Comparison of ENCODE assay signal across 9 cellular contexts in the genomic region with DNA sequence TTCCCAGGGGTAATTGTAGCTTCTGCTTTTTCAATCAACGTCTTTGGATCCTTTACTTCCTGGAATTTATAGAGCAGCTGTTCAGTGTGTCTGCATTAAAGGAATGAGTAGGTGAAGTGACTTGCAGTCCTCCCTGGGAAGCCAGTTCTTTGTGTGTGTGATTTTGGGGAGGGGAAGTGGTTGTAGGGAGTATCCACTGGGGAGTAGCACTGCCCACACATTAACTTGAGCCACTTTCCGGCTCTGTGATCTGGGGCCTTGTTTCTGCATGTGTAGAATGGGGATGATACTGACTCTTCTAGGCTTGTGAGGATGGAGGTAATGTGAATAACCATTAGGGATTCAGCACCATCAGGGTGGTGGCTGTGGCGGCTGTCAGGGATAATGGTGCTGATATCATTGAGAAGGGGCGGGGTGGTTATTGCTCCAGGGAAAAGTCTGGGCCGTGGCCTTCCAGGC. TPM values are rescaled to one million over a fixed set of nuclear protein-coding genes. Genes with fewer than 3 reads are reported as not detected.
DNase-seq lines count a peak whose midpoint lies in the region; ATAC-seq, FAIRE-seq and TF ChIP-seq lines count a peak whose summit lies in the region.
"Had no signal": no experiment of that assay in that cellular context is flagged by ENCODE, and none has a peak within 500 bp of the region (broad histone marks: within the 10 kb centered on the region; RNA-seq: fewer than 3 reads in every experiment).

No MANE protein-coding gene starts in this region.

- no peaks in the 10 kb centered on the region for H3K9me2 ChIP-seq in SK-N-SH

- TF ChIP-seq RAD21 in SK-N-SH (IDR thresholded peaks at IDR 0.05; ENCODE audit: low read length): no peak

- intact Hi-C loops in mucosa of descending colon (cut with DNase I, micrococcal nuclease): no loop called here

- H4K20me1 ChIP-seq in SK-N-SH (ENCODE audit: insufficient read depth): no peaks in the 10 kb centered on the region

- ATAC-seq in GM21825 (IDR thresholded peaks at IDR 0.05; ENCODE audit: unreplicated experiment): peak; percentile 34
- no peak for ATAC-seq in mucosa of descending colon

- H3K36me3 ChIP-seq in mucosa of descending colon (ENCODE audit: low read depth) (no peaks in the 10 kb centered on the region), SK-N-SH (replicated peaks in 1 of 2; ENCODE audit: control insufficient read depth in 1 of 2, insufficient read depth in 2 of 2, low read length in 1 of 2) (no peaks in the 10 kb centered on the region)

- TF ChIP-seq EP300 in SK-N-SH (IDR thresholded peaks at IDR 0.05; ENCODE audit: borderline replicate concordance in 1 of 2, low read depth in 1 of 2, low read length in 1 of 2): no peak

- CTCF ChIA-PET in SK-N-SH (lab: Yijun Ruan, JAX): interaction anchor here (1.0 kb wide), 1 partner anchor 177 kb away, joined by 3 read pairs; no protein-coding TSS in a partner anchor

- POLR2A ChIA-PET in SK-N-SH (lab: Yijun Ruan, JAX): no interaction called here

- no peak overlapping the region for H3K4me2 ChIP-seq in SK-N-SH

- H3K4me3 ChIP-seq in mucosa of descending colon: no peak overlapping the region
- no peak overlapping the region for H3K4me3 ChIP-seq in SK-N-SH (ENCODE audit: low read depth in 2 of 2, low read length in 1 of 2)
- H3K4me3 ChIP-seq: skin epidermis had no signal

- H3K27ac ChIP-seq in SK-N-SH (ENCODE audit: low read depth in 2 of 2, low read length in 1 of 2): no peak overlapping the region

- no peaks in the 10 kb centered on the region for H3K27me3 ChIP-seq in SK-N-SH (ENCODE audit: insufficient read depth)

- FAIRE-seq in GM12892 (lab: Jason Lieb, UNC): peak; percentile 93

- peak; percentile 24; the same call in 1 of the 2 replicates for TF ChIP-seq POLR2A in GM12892 (IDR thresholded peaks at IDR 0.05; ENCODE audit: low read depth, low read length)

- no peak overlapping the region for H2AFZ ChIP-seq in SK-N-SH (ENCODE audit: low read depth)

- H3K9ac ChIP-seq in SK-N-SH: no peak overlapping the region

- 95% methylated on average over 5 of the region's 5 CpGs for WGBS in SK-N-SH (ENCODE audit: low lambda C conversion rate)

- H3K4me1 ChIP-seq in mucosa of descending colon (ENCODE audit: low read depth): peaks cover 10% of the 10 kb centered on the region
- H3K4me1 ChIP-seq in SK-N-SH (ENCODE audit: control insufficient read depth in 1 of 2, insufficient read depth in 2 of 2, low read depth in 1 of 2, low read length in 1 of 2): no peaks in the 10 kb centered on the region; a peak in 2 of 4 replicates

- TF ChIP-seq CTCF in mucosa of descending colon (IDR thresholded peaks at IDR 0.05): no peak
- no peak for TF ChIP-seq CTCF in SK-N-SH (IDR thresholded peaks at IDR 0.05)

- H3K9me3 ChIP-seq in mucosa of descending colon: no peaks in the 10 kb centered on the region
- no peaks in the 10 kb centered on the region for H3K9me3 ChIP-seq in SK-N-SH

- H3F3A ChIP-seq in SK-N-SH (replicated peaks; ENCODE audit: insufficient read depth): no peaks in the 10 kb centered on the region

- H3K79me2 ChIP-seq in SK-N-SH (ENCODE audit: insufficient read depth): no peaks in the 10 kb centered on the region

- DNase-seq in GM12892 (ENCODE audit: insufficient read length): no peak
- DNase-seq in NAMALWA (ENCODE audit: low spot score): peak; percentile 37
- peak; percentile 75 for DNase-seq in left kidney (ENCODE audit: low read depth, low spot score)
- no peak for DNase-seq in mucosa of descending colon
- no peak for DNase-seq in middle frontal gyrus (ENCODE audit: extremely low spot score, low spot score)
- DNase-seq in germinal center (ENCODE audit: low spot score): no peak
- DNase-seq in SK-N-SH: no peak

TF ChIP-seq in SK-N-SH, 30 proteins besides CTCF, POLR2A, EP300 and RAD21:
- no peak for TF ChIP-seq MEF2A (IDR thresholded peaks at IDR 0.05; ENCODE audit: borderline replicate concordance, low read depth)
- TF ChIP-seq GATA2 (CRISPR knock-in tag; IDR thresholded peaks at IDR 0.05): no peak
- no peak for TF ChIP-seq MXI1 (IDR thresholded peaks at IDR 0.05; ENCODE audit: low read depth, low read length)
- no peak for TF ChIP-seq TEAD4 (IDR thresholded peaks at IDR 0.05; ENCODE audit: borderline replicate concordance, insufficient read depth)
- no peak for TF ChIP-seq SMC3 (IDR thresholded peaks at IDR 0.05; ENCODE audit: low read depth, low read length)
- TF ChIP-seq FOSL2 (IDR thresholded peaks at IDR 0.05; ENCODE audit: borderline replicate concordance, low read depth): no peak
- TF ChIP-seq, protein P1, sequence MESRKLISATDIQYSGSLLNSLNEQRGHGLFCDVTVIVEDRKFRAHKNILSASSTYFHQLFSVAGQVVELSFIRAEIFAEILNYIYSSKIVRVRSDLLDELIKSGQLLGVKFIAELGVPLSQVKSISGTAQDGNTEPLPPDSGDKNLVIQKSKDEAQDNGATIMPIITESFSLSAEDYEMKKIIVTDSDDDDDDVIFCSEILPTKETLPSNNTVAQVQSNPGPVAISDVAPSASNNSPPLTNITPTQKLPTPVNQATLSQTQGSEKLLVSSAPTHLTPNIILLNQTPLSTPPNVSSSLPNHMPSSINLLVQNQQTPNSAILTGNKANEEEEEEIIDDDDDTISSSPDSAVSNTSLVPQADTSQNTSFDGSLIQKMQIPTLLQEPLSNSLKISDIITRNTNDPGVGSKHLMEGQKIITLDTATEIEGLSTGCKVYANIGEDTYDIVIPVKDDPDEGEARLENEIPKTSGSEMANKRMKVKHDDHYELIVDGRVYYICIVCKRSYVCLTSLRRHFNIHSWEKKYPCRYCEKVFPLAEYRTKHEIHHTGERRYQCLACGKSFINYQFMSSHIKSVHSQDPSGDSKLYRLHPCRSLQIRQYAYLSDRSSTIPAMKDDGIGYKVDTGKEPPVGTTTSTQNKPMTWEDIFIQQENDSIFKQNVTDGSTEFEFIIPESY (IDR thresholded peaks at IDR 0.05; ENCODE audit: borderline replicate concordance, low read depth): no peak
- no peak for TF ChIP-seq YY1 (IDR thresholded peaks at IDR 0.05; ENCODE audit: low read depth)
- TF ChIP-seq, protein P2, sequence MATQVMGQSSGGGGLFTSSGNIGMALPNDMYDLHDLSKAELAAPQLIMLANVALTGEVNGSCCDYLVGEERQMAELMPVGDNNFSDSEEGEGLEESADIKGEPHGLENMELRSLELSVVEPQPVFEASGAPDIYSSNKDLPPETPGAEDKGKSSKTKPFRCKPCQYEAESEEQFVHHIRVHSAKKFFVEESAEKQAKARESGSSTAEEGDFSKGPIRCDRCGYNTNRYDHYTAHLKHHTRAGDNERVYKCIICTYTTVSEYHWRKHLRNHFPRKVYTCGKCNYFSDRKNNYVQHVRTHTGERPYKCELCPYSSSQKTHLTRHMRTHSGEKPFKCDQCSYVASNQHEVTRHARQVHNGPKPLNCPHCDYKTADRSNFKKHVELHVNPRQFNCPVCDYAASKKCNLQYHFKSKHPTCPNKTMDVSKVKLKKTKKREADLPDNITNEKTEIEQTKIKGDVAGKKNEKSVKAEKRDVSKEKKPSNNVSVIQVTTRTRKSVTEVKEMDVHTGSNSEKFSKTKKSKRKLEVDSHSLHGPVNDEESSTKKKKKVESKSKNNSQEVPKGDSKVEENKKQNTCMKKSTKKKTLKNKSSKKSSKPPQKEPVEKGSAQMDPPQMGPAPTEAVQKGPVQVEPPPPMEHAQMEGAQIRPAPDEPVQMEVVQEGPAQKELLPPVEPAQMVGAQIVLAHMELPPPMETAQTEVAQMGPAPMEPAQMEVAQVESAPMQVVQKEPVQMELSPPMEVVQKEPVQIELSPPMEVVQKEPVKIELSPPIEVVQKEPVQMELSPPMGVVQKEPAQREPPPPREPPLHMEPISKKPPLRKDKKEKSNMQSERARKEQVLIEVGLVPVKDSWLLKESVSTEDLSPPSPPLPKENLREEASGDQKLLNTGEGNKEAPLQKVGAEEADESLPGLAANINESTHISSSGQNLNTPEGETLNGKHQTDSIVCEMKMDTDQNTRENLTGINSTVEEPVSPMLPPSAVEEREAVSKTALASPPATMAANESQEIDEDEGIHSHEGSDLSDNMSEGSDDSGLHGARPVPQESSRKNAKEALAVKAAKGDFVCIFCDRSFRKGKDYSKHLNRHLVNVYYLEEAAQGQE (IDR thresholded peaks at IDR 0.05; ENCODE audit: low read depth, low read length): no peak
- TF ChIP-seq, protein P3, sequence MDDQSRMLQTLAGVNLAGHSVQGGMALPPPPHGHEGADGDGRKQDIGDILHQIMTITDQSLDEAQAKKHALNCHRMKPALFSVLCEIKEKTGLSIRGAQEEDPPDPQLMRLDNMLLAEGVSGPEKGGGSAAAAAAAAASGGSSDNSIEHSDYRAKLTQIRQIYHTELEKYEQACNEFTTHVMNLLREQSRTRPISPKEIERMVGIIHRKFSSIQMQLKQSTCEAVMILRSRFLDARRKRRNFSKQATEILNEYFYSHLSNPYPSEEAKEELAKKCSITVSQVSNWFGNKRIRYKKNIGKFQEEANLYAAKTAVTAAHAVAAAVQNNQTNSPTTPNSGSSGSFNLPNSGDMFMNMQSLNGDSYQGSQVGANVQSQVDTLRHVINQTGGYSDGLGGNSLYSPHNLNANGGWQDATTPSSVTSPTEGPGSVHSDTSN (IDR thresholded peaks at IDR 0.05): no peak
- TF ChIP-seq TAF1 (IDR thresholded peaks at IDR 0.05; ENCODE audit: borderline replicate concordance, low read depth, low read length): no peak
- no peak for TF ChIP-seq CHD2 (IDR thresholded peaks at IDR 0.05; ENCODE audit: low read length, partially characterized antibody)
- no peak for TF ChIP-seq NFIC (IDR thresholded peaks at IDR 0.05; ENCODE audit: borderline replicate concordance)
- no peak for TF ChIP-seq NRF1 (IDR thresholded peaks at IDR 0.05; ENCODE audit: low read depth, low read length)

RNA-seq across cellular contexts. Expression of a gene that starts 54.7 kb away (rescaled TPM):
- 64.2 TPM for polyA plus RNA-seq in GM12892 (2012; ENCODE audit: missing spikeins)
- 1 to 10 TPM; 5.9 to 9.8 (median 6.7) TPM for total RNA-seq in mucosa of descending colon
- 6.2 and 6.8 TPM in 2 replicates for polyA plus RNA-seq in SK-N-SH (2012; rRNA removed)
- 4.6 and 4.9 TPM in 2 replicates for polyA plus RNA-seq in SK-N-SH (2012; cell fraction: cytosol; rRNA removed)
- polyA plus RNA-seq in SK-N-SH (2012; cell fraction: nucleus; rRNA removed): 15.8 and 17.0 TPM in 2 replicates

Comparison
In these comparisons a context has a peak if more than half of its experiments do, and no peak if none do; other contexts are left out.
1. DNase-seq: peak in NAMALWA (single experiment) and left kidney (single experiment); none in GM12892 (single experiment), mucosa of descending colon (0 of 3), middle frontal gyrus (single experiment), germinal center (single experiment) and SK-N-SH (single experiment).